1 cellular context compared by ENCODE assay signal in the genomic region with DNA sequence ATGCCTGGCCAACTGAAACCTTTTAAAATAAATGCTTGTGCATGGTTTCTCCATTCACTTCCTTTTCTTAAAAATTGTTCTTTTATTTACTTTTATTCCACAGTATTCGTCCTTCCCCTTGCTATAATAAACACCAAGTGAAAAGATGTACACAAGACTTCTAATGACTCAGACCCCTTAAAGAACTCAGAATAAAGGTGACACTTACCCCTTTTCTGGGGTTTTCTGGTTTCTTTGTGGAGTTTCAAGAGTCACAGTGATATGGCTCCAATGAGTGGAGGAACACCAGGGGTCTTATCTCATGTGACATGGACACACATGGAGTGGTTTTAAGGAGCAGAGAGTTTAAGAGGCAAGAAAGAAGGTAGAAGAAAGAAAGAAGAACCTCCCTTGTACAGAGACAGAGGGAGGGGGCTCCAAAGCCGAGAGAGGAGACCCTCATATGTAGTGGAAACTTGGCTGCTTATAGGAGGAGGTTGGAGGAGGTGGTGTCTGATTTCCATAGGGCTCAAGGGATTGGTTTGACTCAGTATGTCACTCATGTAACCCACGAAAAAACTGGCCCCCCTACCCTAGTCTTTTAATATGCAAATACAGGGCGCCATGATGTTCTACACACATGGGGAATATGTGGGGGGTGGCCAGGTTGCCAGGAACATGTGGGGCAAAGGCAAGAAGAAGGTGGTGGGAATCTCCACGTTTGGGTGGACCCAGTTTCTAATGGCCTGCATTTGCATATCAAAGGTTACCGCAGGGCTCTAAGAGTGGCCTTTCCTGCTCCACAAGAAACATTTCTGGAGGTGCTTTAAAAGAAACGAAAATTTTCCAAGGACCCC.
A peak's percentile ranks its signal among the peaks of the same experiment; 100 is the strongest.
TF ChIP-seq lines count a peak whose summit lies in the region.

No MANE protein-coding gene starts in this region.

TF ChIP-seq in H1, 55 proteins besides CTCF, POLR2A, EP300 and RAD21:
- TF ChIP-seq YY1 (IDR thresholded peaks at IDR 0.05; ENCODE audit: low read depth, low read length) = 0 out of 2 replicates have a peak, but pooled peaks have one; percentile 8
- TF ChIP-seq POU5F1 (IDR thresholded peaks at IDR 0.05; ENCODE audit: low read depth, low read length) = 0 out of 2 replicates have a peak, but pooled peaks have one; percentile 10
- TF ChIP-seq TEAD4 (IDR thresholded peaks at IDR 0.05; ENCODE audit: low read depth, low read length) = no peak
